Comparison of ENCODE assay signal across 1 cellular context in genomic region chr13:73519720-73520119, GRCh38.
TF ChIP-seq lines count a peak whose summit lies in the region.

No MANE protein-coding gene starts in this region.

TF ChIP-seq in GM23338, 12 proteins besides CTCF, POLR2A, EP300 and RAD21 (continued from another document):
- TF ChIP-seq ZNF114 (CRISPR knock-in tag; IDR thresholded peaks at IDR 0.05): no peak
- no peak for TF ChIP-seq CREB1 (CRISPR knock-in tag; IDR thresholded peaks at IDR 0.05; ENCODE audit: low read depth)
- TF ChIP-seq ETS1 (IDR thresholded peaks at IDR 0.05): no peak
TF ChIP-seq in GM23338: peak in this region for 1.
